In genomic region chr19:7267792-7268736, GRCh38 we compare ENCODE assay signal across 15 cellular contexts. TPM values are rescaled to one million over a fixed set of nuclear protein-coding genes. Genes with fewer than 3 reads are reported as not detected.
DNase-seq lines count a peak whose midpoint lies in the region; ATAC-seq and TF ChIP-seq lines count a peak whose summit lies in the region.
"Had no signal": no experiment of that assay in that cellular context is flagged by ENCODE, and none has a peak within 500 bp of the region (broad histone marks: within the 10 kb centered on the region; RNA-seq: fewer than 3 reads in every experiment).

No MANE protein-coding gene starts in this region.

- TF ChIP-seq CTCF in left ventricle myocardium inferior (IDR thresholded peaks at IDR 0.05; ENCODE audit: borderline replicate concordance) (no peak), liver (IDR thresholded peaks at IDR 0.05; ENCODE audit: low read depth, low read length, missing input control) (no peak), uterus (IDR thresholded peaks at IDR 0.05) (no peak)

- H3K4me1 ChIP-seq in left ventricle myocardium inferior = peaks cover 45% of the 10 kb centered on the region
- H3K4me1 ChIP-seq in liver (ENCODE audit: control insufficient read depth in 4 of 4, insufficient read depth in 4 of 4, low read length in 3 of 4) = peaks cover 6 to 15% (median 7%) of the 10 kb centered on the region in 4 donors
- peaks cover 0 to 3% of the 10 kb centered on the region in 2 donors for H3K4me1 ChIP-seq in uterus

- intact Hi-C loops in Right ventricle myocardium inferior (cut with DNase I) = no loop called here
- intact Hi-C loops in left ventricle myocardium inferior (cut with micrococcal nuclease) = no loop called here
- intact Hi-C loops in uterus (cut with DNase I; ENCODE audit: low total_unique reads) = no loop called here

- H3K4me3 ChIP-seq in left ventricle myocardium inferior (no peak overlapping the region), liver (ENCODE audit: low read depth in 1 of 3, low read length in 3 of 3) (no peak overlapping the region), uterus (no peak overlapping the region)
- H3K4me3 ChIP-seq: gastrocnemius medialis, thoracic aorta had no signal

- H3K27ac ChIP-seq in left ventricle myocardium inferior (replicated peaks) (no peak overlapping the region), liver (ENCODE audit: low read depth in 1 of 2, low read length in 2 of 2) (peak overlapping the region; percentile 6 to 47), uterus (peak overlapping the region; percentile 14 to 17)
- H3K27ac ChIP-seq: thoracic aorta had no signal

- WGBS in liver = 68% methylated on average over 22 of the region's 22 CpGs

- no peak for TF ChIP-seq RAD21 in liver (IDR thresholded peaks at IDR 0.05)

- ATAC-seq in Right ventricle myocardium inferior (peak; percentile 54), HG03469 (IDR thresholded peaks at IDR 0.05; ENCODE audit: unreplicated experiment) (no peak)
- ATAC-seq: activated CD8-positive, alpha-beta T cell treated with anti-CD3 and anti-CD28 coated beads for 36 hours; gastrocnemius medialis; SK-N-SH treated with all-trans-retinoic acid at 6 μM for 48 hours had no signal

- H3K9me3 ChIP-seq in left ventricle myocardium inferior (replicated peaks) = no peaks in the 10 kb centered on the region
- no peaks in the 10 kb centered on the region for H3K9me3 ChIP-seq in liver (ENCODE audit: control insufficient read depth in 4 of 4, low read length in 3 of 4)
- H3K9me3 ChIP-seq in uterus = no peaks in the 10 kb centered on the region
- H3K9me3 ChIP-seq: gastrocnemius medialis, thoracic aorta had no signal

- no peak for TF ChIP-seq POLR2A in uterus (IDR thresholded peaks at IDR 0.05)

- H3K9ac ChIP-seq in liver (ENCODE audit: low read depth in 1 of 2, low read length in 2 of 2) = no peak overlapping the region

- DNase-seq in Right ventricle myocardium inferior (ENCODE audit: missing footprints) = no peak
- DNase-seq in left ventricle myocardium inferior = no peak
- peak; percentile 96 for DNase-seq in SIG-M5 treated with dmso at 0.1 percent for 504 hours (lab: John Stamatoyannopoulos, UW; ENCODE audit: unreplicated experiment)
- DNase-seq in uterus = no peak
- DNase-seq in NCI-H446 (lab: John Stamatoyannopoulos, UW) = no peak
- no peak for DNase-seq in germinal center (ENCODE audit: low spot score)
- DNase-seq: activated CD8-positive, alpha-beta T cell treated with anti-CD3 and anti-CD28 coated beads for 36 hours; gastrocnemius medialis; GOT3; MM.1S; stimulated activated CD4-positive, alpha-beta T cell treated with anti-CD3 and anti-CD28 coated beads, Interleukin-4, amount 100 ng/mL, for 24 hours had no signal

- H3K36me3 ChIP-seq in left ventricle myocardium inferior (peaks cover 40% of the 10 kb centered on the region), liver (ENCODE audit: control insufficient read depth in 4 of 4, insufficient read depth in 3 of 4, low read depth in 1 of 4, low read length in 3 of 4) (peaks cover 5 to 13% (median 8%) of the 10 kb centered on the region in 4 donors), uterus (no peaks in the 10 kb centered on the region)

- no peaks in the 10 kb centered on the region for H3K27me3 ChIP-seq in left ventricle myocardium inferior (ENCODE audit: low read depth)
- H3K27me3 ChIP-seq in liver (ENCODE audit: control insufficient read depth in 4 of 4, insufficient read depth in 4 of 4, low read length in 3 of 4) = no peaks in the 10 kb centered on the region
- no peaks in the 10 kb centered on the region for H3K27me3 ChIP-seq in uterus
- H3K27me3 ChIP-seq: gastrocnemius medialis had no signal

TF ChIP-seq in liver, 16 proteins besides CTCF, POLR2A, EP300 and RAD21:
- TF ChIP-seq RXRA (IDR thresholded peaks at IDR 0.05) (peak in 1 of 2 donors; percentile 24), SP1 (IDR thresholded peaks at IDR 0.05) (no peak), FOXA2 (IDR thresholded peaks at IDR 0.05) (no peak)

RNA-seq across cellular contexts. Expression of gene INSR, which starts 26.1 kb away (rescaled TPM):
- total RNA-seq in Right ventricle myocardium inferior = 73.5 TPM
- 85.3 TPM for total RNA-seq in left ventricle myocardium inferior
- 10 to 100 TPM; 68.5 to 97.5 TPM for total RNA-seq in liver
- polyA plus RNA-seq in liver = 10 to 100 TPM; 16.5 to 33.0 TPM
- 10 to 100 TPM; 46.0 to 97.6 (median 68.3) TPM for total RNA-seq in uterus
